In genomic region chr6:156691018-156691417, GRCh38 we compare ENCODE assay signal across 13 cellular contexts.
A peak's percentile ranks its signal among the peaks of the same experiment; 100 is the strongest.
DNase-seq lines count a peak whose midpoint lies in the region; ATAC-seq and TF ChIP-seq lines count a peak whose summit lies in the region.
"Had no signal": no experiment of that assay in that cellular context is flagged by ENCODE, and none has a peak within 500 bp of the region (broad histone marks: within the 10 kb centered on the region; RNA-seq: fewer than 3 reads in every experiment).

No MANE protein-coding gene starts in this region.

- H3K27me3 ChIP-seq in WERI-Rb-1 (ENCODE audit: insufficient read depth, low read depth, severe bottlenecking) = no peaks in the 10 kb centered on the region
- H3K27me3 ChIP-seq: stomach had no signal

- H3K27ac ChIP-seq in WERI-Rb-1 = no peak overlapping the region
- H3K27ac ChIP-seq: stomach had no signal

- H3K36me3 ChIP-seq in WERI-Rb-1 = no peaks in the 10 kb centered on the region
- H3K36me3 ChIP-seq: stomach had no signal

- no peak overlapping the region for H3K4me3 ChIP-seq in WERI-Rb-1 (ENCODE audit: low read depth, low read length)
- H3K4me3 ChIP-seq: stomach had no signal

- TF ChIP-seq CTCF in GM10248 (IDR thresholded peaks at IDR 0.05; ENCODE audit: control extremely low read depth, extremely low read depth, low read depth, missing control alignments) (no peak), WERI-Rb-1 (IDR thresholded peaks at IDR 0.05; ENCODE audit: low read depth, low read length) (no peak)

- CTCF ChIA-PET in GM10248 (lab: Yijun Ruan, JAX) = interaction anchor here (0.6 to 1.5 kb wide), 3 partner anchors 12 to 126 kb away, joined by 3 to 5 read pairs (median 3); no protein-coding TSS in a partner anchor

- no peaks in the 10 kb centered on the region for H3K9me3 ChIP-seq in WERI-Rb-1 (ENCODE audit: severe bottlenecking)
- H3K9me3 ChIP-seq: stomach had no signal

- ATAC-seq in GM19043 (IDR thresholded peaks at IDR 0.05; ENCODE audit: low read depth, unreplicated experiment) (peak; percentile 59), HG02623 (IDR thresholded peaks at IDR 0.05; ENCODE audit: unreplicated experiment) (peak; percentile 56), HG03442 (IDR thresholded peaks at IDR 0.05; ENCODE audit: unreplicated experiment) (peak; percentile 63)
- ATAC-seq: naive thymus-derived CD4-positive, alpha-beta T cell had no signal

- peak; percentile 71 for DNase-seq in GM10248 (ENCODE audit: extremely low spot score)
- no peak for DNase-seq in EL
- no peak for DNase-seq in WERI-Rb-1
- no peak for DNase-seq in LoVo (ENCODE audit: low spot score)
- DNase-seq in HT-29 (ENCODE audit: low spot score) = no peak
- DNase-seq: activated CD4-positive, alpha-beta T cell treated with anti-CD3 and anti-CD28 coated beads, Interleukin-2, amount 50 U/mL, for 1 hour; naive thymus-derived CD4-positive, alpha-beta T cell; NCI-H187; SIG-M5; stomach had no signal

- POLR2A ChIA-PET in GM10248 (lab: Yijun Ruan, JAX) = interaction anchor here (0.5 kb wide), 1 partner anchor 1502 kb away, joined by 4 read pairs; no protein-coding TSS in a partner anchor
